In the genomic region with DNA sequence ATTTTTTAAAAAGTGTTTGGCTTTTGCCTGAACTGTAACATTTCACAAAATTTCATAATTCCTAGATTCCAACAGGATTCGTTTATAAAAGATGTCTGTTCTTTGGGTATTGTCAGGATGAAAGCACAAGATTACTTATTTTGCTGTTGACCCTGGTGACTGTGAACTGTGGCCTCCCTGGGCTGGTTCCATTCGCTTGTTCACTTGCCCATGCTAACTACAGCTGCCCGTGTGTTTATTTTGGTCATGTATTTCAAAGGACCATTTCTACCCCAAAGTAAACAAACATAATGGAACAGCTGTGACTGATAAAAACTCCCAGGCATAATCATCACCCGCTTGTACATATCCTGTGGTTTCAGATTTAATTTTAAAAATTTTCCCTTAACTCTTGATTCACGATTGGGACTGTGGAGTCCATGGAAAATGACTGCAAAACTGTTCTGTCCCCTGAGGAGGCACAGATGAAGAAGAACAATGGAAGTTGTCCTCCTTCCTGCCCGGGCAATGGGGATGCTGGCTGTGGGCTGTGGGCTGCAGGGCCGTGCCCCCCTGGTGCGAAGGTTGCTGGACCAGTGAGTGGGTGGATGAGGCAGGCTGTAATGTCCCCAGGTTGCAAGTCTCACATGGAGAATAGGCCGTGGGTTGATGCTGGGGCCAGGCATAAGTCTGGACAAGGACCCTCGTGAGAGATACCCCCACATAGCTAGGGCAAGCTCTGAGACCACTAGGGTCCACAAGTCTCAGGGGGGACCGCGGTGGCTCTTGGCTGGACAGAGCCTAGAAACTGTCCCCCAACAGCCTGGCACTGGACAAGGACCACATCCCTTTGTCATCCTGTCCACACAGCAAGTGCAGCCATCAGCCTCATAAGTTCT, we compare ENCODE assay signal across 27 cellular contexts. TPM values are rescaled to one million over a fixed set of nuclear protein-coding genes. Genes with fewer than 3 reads are reported as not detected.
DNase-seq lines count a peak whose midpoint lies in the region; ATAC-seq, FAIRE-seq and TF ChIP-seq lines count a peak whose summit lies in the region.
"Had no signal": no experiment of that assay in that cellular context is flagged by ENCODE, and none has a peak within 500 bp of the region (broad histone marks: within the 10 kb centered on the region; RNA-seq: fewer than 3 reads in every experiment).

No MANE protein-coding gene starts in this region.

- intact Hi-C loops in lower leg skin (cut with DNase I; ENCODE audit: low total_unique reads), result no loop called here

- TF ChIP-seq CTCF in AG09319 (IDR thresholded peaks at IDR 0.05; ENCODE audit: low read depth, low read length), result no peak
- no peak for TF ChIP-seq CTCF in lower leg skin (IDR thresholded peaks at IDR 0.05)

- DNase-seq in AG09319 (ENCODE audit: extremely low read depth, low read depth) (peak; percentile 54), M059J (ENCODE audit: low read depth) (peak; percentile 1), SHP77 treated with DMSO at 0.1 percent for 48 hours (lab: John Stamatoyannopoulos, UW) (peak; percentile 23), lower leg skin (ENCODE audit: low spot score in 2 of 2) (no peak), SKM-1 (lab: John Stamatoyannopoulos, UW; ENCODE audit: unreplicated experiment) (no peak), cerebellar nuclear complex (lab: John Stamatoyannopoulos, UW) (no peak)
- DNase-seq: activated CD4-positive, alpha-beta T cell treated with anti-CD3 and anti-CD28 coated beads, Interleukin-2, amount 10 ng/mL, durations not matched to agents 7 days and 5 days; activated CD8-positive, alpha-beta memory T cell treated with anti-CD3 and anti-CD28 coated beads, Interleukin-2, amount 10 ng/mL, durations not matched to agents 7 days and 5 days; activated naive CD4-positive, alpha-beta T cell treated with anti-CD3 and anti-CD28 coated beads for 36 hours; amygdala; cortex of kidney; DMS79 treated with DMSO at 0.1 percent for 48 hours; H7; Kasumi-1; naive thymus-derived CD8-positive, alpha-beta T cell; NCI-H1048; NCI-H524; SK-N-SH; spleen; stimulated activated CD4-positive, alpha-beta T cell treated with anti-CD3 and anti-CD28 coated beads, Interleukin-4, amount 100 ng/mL, for 1 hour; stimulated activated naive B cell treated with anti-CD40 and anti-IgM and Interleukin-4, amounts not matched to agents 10 μg/mL and 1 μg/mL and 100 μg/mL, for 72 hours; WERI-Rb-1 had no signal

- FAIRE-seq in islet of Langerhans (lab: Jason Lieb, UNC), result peak; percentile 79
- FAIRE-seq: A549, GM12878 had no signal

- no peak for TF ChIP-seq POLR2A in lower leg skin (IDR thresholded peaks at IDR 0.05)

- no peak overlapping the region for H3K4me3 ChIP-seq in lower leg skin (ENCODE audit: low read depth, poor library complexity, severe bottlenecking)
- H3K4me3 ChIP-seq: A549, breast epithelium, GM12878, spleen had no signal

- no peak for ATAC-seq in HG03097 (IDR thresholded peaks at IDR 0.05; ENCODE audit: low FRiP score, unreplicated experiment)
- ATAC-seq: A549; activated CD8-positive, alpha-beta memory T cell treated with anti-CD3 and anti-CD28 coated beads, Interleukin-2, amount 10 ng/mL, durations not matched to agents 7 days and 5 days; GM12878; naive thymus-derived CD8-positive, alpha-beta T cell; stimulated activated naive B cell treated with anti-CD40 and anti-IgM and Interleukin-4, amounts not matched to agents 10 μg/mL and 1 μg/mL and 100 μg/mL, for 72 hours had no signal

- WGBS in lower leg skin, 2 donors, result 70 to 78% methylated on average over 12 of the region's 12 CpGs

RNA-seq across cellular contexts. Expression of a gene that starts 28.9 kb away (rescaled TPM):
- total RNA-seq in M059J (2014; rRNA removed; shearing (Covaris generic)), result 3.9 and 6.4 TPM in 2 replicates
- total RNA-seq in lower leg skin, result 10 to 100 TPM; 27.4 to 85.5 (median 57.9) TPM

Comparison
In these comparisons a context has a peak if more than half of its experiments do, and no peak if none do; other contexts are left out.
1. DNase-seq: peak in AG09319 (single experiment), M059J (single experiment) and SHP77 treated with DMSO at 0.1 percent for 48 hours (single experiment); none in lower leg skin (0 of 2), SKM-1 (single experiment) and cerebellar nuclear complex (0 of 2).